25 cellular contexts compared by ENCODE assay signal in genomic region chr7:101111261-101111660, GRCh38. TPM values are rescaled to one million over a fixed set of nuclear protein-coding genes. Genes with fewer than 3 reads are reported as not detected.
DNase-seq lines count a peak whose midpoint lies in the region; ATAC-seq, FAIRE-seq and TF ChIP-seq lines count a peak whose summit lies in the region.
"Had no signal": no experiment of that assay in that cellular context is flagged by ENCODE, and none has a peak within 500 bp of the region (broad histone marks: within the 10 kb centered on the region; RNA-seq: fewer than 3 reads in every experiment).

No MANE protein-coding gene starts in this region.

- H2BK120ac ChIP-seq in trophoblast cell (ENCODE audit: insufficient read depth, low read length, poor library complexity): no peak overlapping the region

- H3K27ac ChIP-seq in SJSA1: peak overlapping the region; percentile 67
- H3K27ac ChIP-seq in esophagus muscularis mucosa (replicated peaks in 1 of 4): peak overlapping the region; percentile 59 to 65 (median 62)
- no peak overlapping the region for H3K27ac ChIP-seq in trophoblast cell (ENCODE audit: low read depth, low read length)
- peak overlapping the region; percentile 68 to 73 for H3K27ac ChIP-seq in tibial artery
- H3K27ac ChIP-seq in osteoblast (ENCODE audit: low read depth, low read length): no peak overlapping the region
- H3K27ac ChIP-seq in pancreas: no peak overlapping the region

- H3K9ac ChIP-seq in trophoblast cell (ENCODE audit: low read length): no peak overlapping the region

- H4K91ac ChIP-seq in trophoblast cell (ENCODE audit: low read depth, low read length): no peak overlapping the region

- H3K36me3 ChIP-seq in SJSA1: no peaks in the 10 kb centered on the region
- no peaks in the 10 kb centered on the region for H3K36me3 ChIP-seq in esophagus muscularis mucosa
- H3K36me3 ChIP-seq in trophoblast cell (ENCODE audit: control insufficient read depth in 1 of 2, insufficient read depth in 2 of 2, low read length in 2 of 2): no peaks in the 10 kb centered on the region
- no peaks in the 10 kb centered on the region for H3K36me3 ChIP-seq in tibial artery
- no peaks in the 10 kb centered on the region for H3K36me3 ChIP-seq in osteoblast (ENCODE audit: insufficient read depth, low read length)
- H3K36me3 ChIP-seq in Caco-2 (ENCODE audit: control insufficient read depth, insufficient read depth, low read length): no peaks in the 10 kb centered on the region
- no peaks in the 10 kb centered on the region for H3K36me3 ChIP-seq in pancreas

- no peak overlapping the region for H3K4ac ChIP-seq in trophoblast cell (ENCODE audit: low read depth, low read length)

- no peaks in the 10 kb centered on the region for H3K36me3 Mint-ChIP-seq in Caco-2 (ENCODE audit: insufficient read depth, unreplicated experiment)
- H3K36me3 Mint-ChIP-seq: activated naive CD4-positive, alpha-beta T cell treated with anti-CD3 and anti-CD28 coated beads, Interleukin-2, amount 50 U/mL, for 24 hours; immature natural killer cell; naive thymus-derived CD4-positive, alpha-beta T cell; T-cell had no signal

- H2BK5ac ChIP-seq in trophoblast cell (ENCODE audit: low read depth, low read length, poor library complexity): no peak overlapping the region

- no peak overlapping the region for H3K23ac ChIP-seq in trophoblast cell (ENCODE audit: low read length)

- no peak overlapping the region for H2AK5ac ChIP-seq in trophoblast cell (ENCODE audit: low read length)

- BruUV-seq in Caco-2 (replicated peaks; lab: Mats Ljungman, UMichigan): no TSS peak

- H3K4me2 ChIP-seq in trophoblast cell (ENCODE audit: low read length): no peak overlapping the region
- no peak overlapping the region for H3K4me2 ChIP-seq in osteoblast (ENCODE audit: insufficient read depth, low read length)
- H3K4me2 ChIP-seq: GM23338 had no signal

- H3K14ac ChIP-seq in trophoblast cell (ENCODE audit: low read length): no peak overlapping the region

- H4K12ac ChIP-seq in trophoblast cell (ENCODE audit: low read depth, low read length): no peak overlapping the region

- no peak for FAIRE-seq in pancreas (lab: Jason Lieb, UNC)
- FAIRE-seq: GM12892, TTC549 had no signal

- H3K4me1 ChIP-seq in SJSA1 (replicated peaks): peaks cover 46% of the 10 kb centered on the region
- peaks cover 13 to 34% (median 29%) of the 10 kb centered on the region in 4 donors for H3K4me1 ChIP-seq in esophagus muscularis mucosa
- H3K4me1 ChIP-seq in trophoblast cell (ENCODE audit: control insufficient read depth in 1 of 2, insufficient read depth in 2 of 2, low read length in 2 of 2): peaks cover 0 to 9% of the 10 kb centered on the region in 2 experiments
- peaks cover 0 to 39% (median 18%) of the 10 kb centered on the region in 4 donors for H3K4me1 ChIP-seq in tibial artery
- H3K4me1 ChIP-seq in osteoblast (ENCODE audit: insufficient read depth, low read length): peaks cover 29% of the 10 kb centered on the region
- H3K4me1 ChIP-seq in Caco-2: no peaks in the 10 kb centered on the region
- no peaks in the 10 kb centered on the region for H3K4me1 ChIP-seq in pancreas

- TF ChIP-seq CTCF in esophagus muscularis mucosa (IDR thresholded peaks at IDR 0.05) (no peak), tibial artery (IDR thresholded peaks at IDR 0.05) (no peak), osteoblast (IDR thresholded peaks at IDR 0.05; ENCODE audit: extremely low read depth, low read depth, low read length) (no peak), Caco-2 (IDR thresholded peaks at IDR 0.05; ENCODE audit: insufficient read depth in 1 of 2, low read depth in 1 of 2, low read length in 1 of 2, severe bottlenecking in 1 of 2, unreplicated experiment in 1 of 2) (no peak), pancreas (IDR thresholded peaks at IDR 0.05) (no peak)

- H3K79me2 ChIP-seq in trophoblast cell (ENCODE audit: control insufficient read depth, insufficient read depth, low read length, poor library complexity): no peaks in the 10 kb centered on the region
- no peaks in the 10 kb centered on the region for H3K79me2 ChIP-seq in osteoblast (ENCODE audit: insufficient read depth, low read length)

- ATAC-seq in pancreas: no peak
- ATAC-seq: effector memory CD8-positive, alpha-beta T cell; GM23338; naive thymus-derived CD4-positive, alpha-beta T cell; T-cell had no signal

- no peak overlapping the region for H3K27ac Mint-ChIP-seq in Caco-2 (ENCODE audit: unreplicated experiment)
- H3K27ac Mint-ChIP-seq: activated naive CD4-positive, alpha-beta T cell treated with anti-CD3 and anti-CD28 coated beads, Interleukin-2, amount 50 U/mL, for 24 hours; activated T-helper 1 cell treated with anti-CD3 and anti-CD28 coated beads, Interleukin-12 subunit alpha, Interleukin-12 subunit beta, Interleukin-2, Interleukin-4 antibody, amounts not matched to agents 30 ng/mL and 10 ng/mL and 1 ng/mL, durations not matched to agents 14 hours and 24 hours and 36 hours; effector memory CD8-positive, alpha-beta T cell; GM23338; immature natural killer cell; naive thymus-derived CD4-positive, alpha-beta T cell; T-cell had no signal

- no peak overlapping the region for H2BK12ac ChIP-seq in trophoblast cell (ENCODE audit: low read length)

- H2AFZ ChIP-seq in trophoblast cell (ENCODE audit: insufficient read depth, low read length, poor library complexity): no peak overlapping the region
- H2AFZ ChIP-seq in osteoblast (ENCODE audit: low read length): no peak overlapping the region

- H3K9me3 Mint-ChIP-seq in Caco-2 (ENCODE audit: unreplicated experiment): no peaks in the 10 kb centered on the region
- H3K9me3 Mint-ChIP-seq: activated naive CD4-positive, alpha-beta T cell treated with anti-CD3 and anti-CD28 coated beads, Interleukin-2, amount 50 U/mL, for 24 hours; activated T-helper 1 cell treated with anti-CD3 and anti-CD28 coated beads, Interleukin-12 subunit alpha, Interleukin-12 subunit beta, Interleukin-2, Interleukin-4 antibody, amounts not matched to agents 30 ng/mL and 10 ng/mL and 1 ng/mL, durations not matched to agents 14 hours and 24 hours and 36 hours; effector memory CD8-positive, alpha-beta T cell; GM23338; immature natural killer cell; T-cell had no signal

- TF ChIP-seq POLR2A in esophagus muscularis mucosa (IDR thresholded peaks at IDR 0.05; ENCODE audit: low read depth): no peak

- H3K27me3 ChIP-seq in SJSA1 (replicated peaks) (no peaks in the 10 kb centered on the region), esophagus muscularis mucosa (no peaks in the 10 kb centered on the region), trophoblast cell (ENCODE audit: insufficient read depth, low read length) (no peaks in the 10 kb centered on the region), tibial artery (no peaks in the 10 kb centered on the region), osteoblast (ENCODE audit: insufficient read depth, low read length) (no peaks in the 10 kb centered on the region), Caco-2 (replicated peaks; ENCODE audit: control insufficient read depth, insufficient read depth, low read length) (no peaks in the 10 kb centered on the region), pancreas (no peaks in the 10 kb centered on the region)

- H3K4me3 Mint-ChIP-seq in Caco-2 (ENCODE audit: unreplicated experiment): no peak overlapping the region
- H3K4me3 Mint-ChIP-seq: activated naive CD4-positive, alpha-beta T cell treated with anti-CD3 and anti-CD28 coated beads, Interleukin-2, amount 50 U/mL, for 24 hours; activated T-helper 1 cell treated with anti-CD3 and anti-CD28 coated beads, Interleukin-12 subunit alpha, Interleukin-12 subunit beta, Interleukin-2, Interleukin-4 antibody, amounts not matched to agents 30 ng/mL and 10 ng/mL and 1 ng/mL, durations not matched to agents 14 hours and 24 hours and 36 hours; effector memory CD8-positive, alpha-beta T cell; GM23338; immature natural killer cell; naive thymus-derived CD4-positive, alpha-beta T cell; T-cell had no signal

- H4K20me1 ChIP-seq in osteoblast (ENCODE audit: insufficient read depth, low read length): no peaks in the 10 kb centered on the region

- peaks cover 2% of the 10 kb centered on the region for H3K79me1 ChIP-seq in trophoblast cell (ENCODE audit: low read length)

- POLR2A ChIA-PET in Caco-2 (lab: Charles Lee): no interaction called here

- 91% methylated on average over 5 of the region's 5 CpGs for WGBS in esophagus muscularis mucosa
- WGBS in trophoblast cell (ENCODE audit: extremely low coverage, insufficient coverage, insufficient read length): no CpG with 5 or more reads among the region's 5 CpGs
- 84 to 88% methylated on average over 4 to 5 of the region's 5 CpGs for WGBS in pancreas, 2 donors

- H3K27me3 Mint-ChIP-seq in Caco-2 (ENCODE audit: insufficient read depth, unreplicated experiment): no peaks in the 10 kb centered on the region
- H3K27me3 Mint-ChIP-seq: activated naive CD4-positive, alpha-beta T cell treated with anti-CD3 and anti-CD28 coated beads, Interleukin-2, amount 50 U/mL, for 24 hours had no signal

- no peak overlapping the region for H4K8ac ChIP-seq in trophoblast cell (ENCODE audit: low read depth, low read length)

- DNase-seq in SJSA1 (ENCODE audit: low read depth in 1 of 2, low spot score in 2 of 2) (no peak), esophagus muscularis mucosa (ENCODE audit: extremely low spot score) (no peak), trophoblast cell (peak; percentile 56 to 66), tibial artery (no peak), osteoblast (ENCODE audit: insufficient read length, low spot score, missing footprints) (no peak), Caco-2 (no peak), pancreas (no peak)
- DNase-seq: activated CD4-positive, alpha-beta T cell treated with anti-CD3 and anti-CD28 coated beads for 4 hours; AML-193; DMS79 treated with DMSO at 0.1 percent for 48 hours; effector memory CD8-positive, alpha-beta T cell; immature natural killer cell; KG1; MV-4-11; naive thymus-derived CD4-positive, alpha-beta T cell; NCI-H1694; SHP77 treated with DMSO at 0.1 percent for 48 hours; T-cell had no signal

- H3K4me3 ChIP-seq in SJSA1: no peak overlapping the region
- no peak overlapping the region for H3K4me3 ChIP-seq in esophagus muscularis mucosa
- H3K4me3 ChIP-seq in trophoblast cell (ENCODE audit: low read depth, low read length): no peak overlapping the region
- no peak overlapping the region for H3K4me3 ChIP-seq in tibial artery
- no peak overlapping the region for H3K4me3 ChIP-seq in osteoblast (ENCODE audit: insufficient read depth, low read length)
- no peak overlapping the region for H3K4me3 ChIP-seq in Caco-2 (ENCODE audit: low read depth, low read length)
- no peak overlapping the region for H3K4me3 ChIP-seq in pancreas
- H3K4me3 ChIP-seq: GM23338 had no signal

- CTCF ChIA-PET in Caco-2 (lab: Charles Lee): no interaction called here

- H3K9me3 ChIP-seq in SJSA1 (replicated peaks): no peaks in the 10 kb centered on the region
- H3K9me3 ChIP-seq in esophagus muscularis mucosa: no peaks in the 10 kb centered on the region
- no peaks in the 10 kb centered on the region for H3K9me3 ChIP-seq in trophoblast cell (ENCODE audit: insufficient read depth, low read depth, low read length)
- H3K9me3 ChIP-seq in tibial artery: no peaks in the 10 kb centered on the region
- no peaks in the 10 kb centered on the region for H3K9me3 ChIP-seq in osteoblast (ENCODE audit: low read depth, low read length)
- no peaks in the 10 kb centered on the region for H3K9me3 ChIP-seq in Caco-2
- no peaks in the 10 kb centered on the region for H3K9me3 ChIP-seq in pancreas

- H3K4me1 Mint-ChIP-seq in Caco-2 (ENCODE audit: low read depth, unreplicated experiment): no peaks in the 10 kb centered on the region
- H3K4me1 Mint-ChIP-seq: activated naive CD4-positive, alpha-beta T cell treated with anti-CD3 and anti-CD28 coated beads, Interleukin-2, amount 50 U/mL, for 24 hours; immature natural killer cell; naive thymus-derived CD4-positive, alpha-beta T cell; T-cell had no signal

- intact Hi-C loops in esophagus muscularis mucosa (cut with DNase I): no loop called here
- intact Hi-C loops in tibial artery (cut with DNase I; ENCODE audit: low total_unique reads): no loop called here
- intact Hi-C loops in Caco-2 (cut with micrococcal nuclease; ENCODE audit: unreplicated experiment): no loop called here
- intact Hi-C loops in pancreas (cut with DNase I): no loop called here

- TF ChIP-seq EP300 in esophagus muscularis mucosa (IDR thresholded peaks at IDR 0.05): no peak

- H3K18ac ChIP-seq in trophoblast cell (ENCODE audit: low read length): no peak overlapping the region

RNA-seq across cellular contexts. Expression of gene SERPINE1, which starts 15.6 kb away (rescaled TPM):
- total RNA-seq in SJSA1 (2014; rRNA removed; shearing (Covaris generic)): 21.8 and 25.6 TPM in 2 replicates
- total RNA-seq in esophagus muscularis mucosa (10 to 100 TPM in 2 of 4 donors, 1 to 10 TPM in 2; 9.4 to 54.2 (median 18.2) TPM), osteoblast (237 and 278 TPM in 2 replicates), Caco-2 (2022) (0.09 and 0.25 TPM in 2 replicates), pancreas (10 to 100 TPM in 1 of 6 donors, 1 to 10 TPM in 4, under 1 TPM in 1; 0.98 to 14.5 (median 3.7) TPM)
- polyA plus RNA-seq in trophoblast cell (2013): 148 and 173 TPM in 2 replicates
- 1 to 10 TPM; 1.9 to 5.2 TPM for polyA plus RNA-seq in pancreas
- polyA plus RNA-seq: naive thymus-derived CD4-positive, alpha-beta T cell had no signal

RNA-seq across cellular contexts. Expression of gene TRIM56, which starts 26.0 kb away (rescaled TPM):
- total RNA-seq in SJSA1 (2014; rRNA removed; shearing (Covaris generic)): 5.2 and 10.3 TPM in 2 replicates
- total RNA-seq in esophagus muscularis mucosa (10 to 100 TPM; 16.2 to 25.1 (median 22.9) TPM), osteoblast (13.8 and 14.7 TPM in 2 replicates), Caco-2 (2022) (30.3 and 33.4 TPM in 2 replicates), pancreas (10 to 100 TPM; 13.2 to 26.5 (median 15.9) TPM)
- 5.4 and 5.8 TPM in 2 replicates for polyA plus RNA-seq in trophoblast cell (2013)
- polyA plus RNA-seq in pancreas: 10 to 100 TPM in 1 of 2 donors, 1 to 10 TPM in 1; 7.6 to 10.5 TPM

RNA-seq across cellular contexts. Expression of gene AP1S1, which starts 43.0 kb away (rescaled TPM):
- 98.4 and 119 TPM in 2 replicates for total RNA-seq in SJSA1 (2014; rRNA removed; shearing (Covaris generic))
- total RNA-seq in esophagus muscularis mucosa (10 to 100 TPM; 28.2 to 44.4 (median 35.5) TPM), osteoblast (101 and 102 TPM in 2 replicates), Caco-2 (2022) (52.3 and 62.9 TPM in 2 replicates), pancreas (10 to 100 TPM; 12.0 to 23.1 (median 15.6) TPM)
- polyA plus RNA-seq in trophoblast cell (2013): 59.2 and 61.3 TPM in 2 replicates
- polyA plus RNA-seq in pancreas: 10 to 100 TPM; 30.4 to 34.7 TPM

RNA-seq across cellular contexts. Expression of gene VGF, which starts 54.1 kb away (rescaled TPM):
- not detected in 2 replicates for total RNA-seq in SJSA1 (2014; rRNA removed; shearing (Covaris generic))
- total RNA-seq in esophagus muscularis mucosa (under 1 TPM in 3 of 4 donors, not detected in 1; 0.23 to 0.33 (median 0.26) TPM), osteoblast (0.36 TPM in 1 of 2 replicates, not detected in the other), Caco-2 (2022) (1.2 and 1.3 TPM in 2 replicates), pancreas (10 to 100 TPM in 3 of 6 donors, 1 to 10 TPM in 3; 1.3 to 38.0 (median 18.5) TPM)
- 6.3 and 7.2 TPM in 2 replicates for polyA plus RNA-seq in trophoblast cell (2013)
- 10 to 100 TPM; 15.7 to 82.7 TPM for polyA plus RNA-seq in pancreas
- total RNA-seq: posterior vena cava, T-cell had no signal
- polyA plus RNA-seq: fibroblast of lung; immature natural killer cell; naive thymus-derived CD4-positive, alpha-beta T cell had no signal

Comparison
In these comparisons a context has a peak if more than half of its experiments do, and no peak if none do; other contexts are left out.
1. DNase-seq: peak in trophoblast cell (2 of 2); none in SJSA1 (0 of 2), esophagus muscularis mucosa (single experiment), tibial artery (0 of 2), osteoblast (single experiment), Caco-2 (0 of 2) and pancreas (0 of 6).
2. H3K27ac ChIP-seq: peak in SJSA1 (single experiment), esophagus muscularis mucosa (4 of 4) and tibial artery (2 of 2); none in trophoblast cell (single experiment), osteoblast (single experiment) and pancreas (0 of 4).